Comparison of ENCODE assay signal across 14 cellular contexts in genomic region chr2:149657393-149657792, GRCh38.
"Had no signal": no experiment of that assay in that cellular context is flagged by ENCODE, and none has a peak within 500 bp of the region (broad histone marks: within the 10 kb centered on the region; RNA-seq: fewer than 3 reads in every experiment).

No MANE protein-coding gene starts in this region.

- DNase-seq: activated CD4-positive, alpha-beta T cell treated with anti-CD3 and anti-CD28 coated beads, Interleukin-2, amount 10 ng/mL, durations not matched to agents 7 days and 5 days; activated CD4-positive, CD25-positive, alpha-beta regulatory T cell; activated CD8-positive, alpha-beta memory T cell treated with anti-CD3 and anti-CD28 coated beads for 24 hours; activated naive CD4-positive, alpha-beta T cell treated with anti-CD3 and anti-CD28 coated beads for 36 hours; colonic mucosa; effector CD4-positive, alpha-beta T cell; heart right ventricle; ovary; stimulated activated CD4-positive, alpha-beta T cell treated with anti-CD3 and anti-CD28 coated beads, Interleukin-2, amount 100 ng/mL, for 48 hours; stimulated activated CD8-positive, alpha-beta memory T cell treated with anti-CD3 and anti-CD28 coated beads, Interleukin-4, amount 100 ng/mL, for 48 hours; stimulated activated naive CD8-positive, alpha-beta T cell treated with anti-CD3 and anti-CD28 coated beads, Interleukin-15, Interleukin-2, amounts not matched to agents 100 U/mL and 50 U/mL, for 24 hours; upper lobe of right lung had no signal

- H3K9me3 Mint-ChIP-seq: activated CD4-positive, alpha-beta T cell treated with anti-CD3 and anti-CD28 coated beads, Interleukin-2, amount 10 ng/mL, durations not matched to agents 7 days and 5 days; activated naive CD4-positive, alpha-beta T cell treated with anti-CD3 and anti-CD28 coated beads for 36 hours; activated T-helper 17 cell treated with anti-CD3 and anti-CD28 coated beads, Interleukin-2, amount 50 U/mL, for 72 hours had no signal

- H3K27ac Mint-ChIP-seq: activated CD4-positive, alpha-beta T cell treated with anti-CD3 and anti-CD28 coated beads, Interleukin-2, amount 10 ng/mL, durations not matched to agents 7 days and 5 days; activated naive CD4-positive, alpha-beta T cell treated with anti-CD3 and anti-CD28 coated beads for 36 hours; activated T-helper 17 cell treated with anti-CD3 and anti-CD28 coated beads, Interleukin-2, amount 50 U/mL, for 72 hours had no signal

- H3K27me3 Mint-ChIP-seq: activated CD4-positive, alpha-beta T cell treated with anti-CD3 and anti-CD28 coated beads, Interleukin-2, amount 10 ng/mL, durations not matched to agents 7 days and 5 days had no signal

- H3K4me1 Mint-ChIP-seq: activated CD4-positive, alpha-beta T cell treated with anti-CD3 and anti-CD28 coated beads, Interleukin-2, amount 10 ng/mL, durations not matched to agents 7 days and 5 days; activated T-helper 17 cell treated with anti-CD3 and anti-CD28 coated beads, Interleukin-2, amount 50 U/mL, for 72 hours had no signal

- H3K4me3 Mint-ChIP-seq: activated CD4-positive, alpha-beta T cell treated with anti-CD3 and anti-CD28 coated beads, Interleukin-2, amount 10 ng/mL, durations not matched to agents 7 days and 5 days; activated naive CD4-positive, alpha-beta T cell treated with anti-CD3 and anti-CD28 coated beads for 36 hours; activated T-helper 17 cell treated with anti-CD3 and anti-CD28 coated beads, Interleukin-2, amount 50 U/mL, for 72 hours; neural crest cell had no signal
